9 cellular contexts compared by ENCODE assay signal in the genomic region with DNA sequence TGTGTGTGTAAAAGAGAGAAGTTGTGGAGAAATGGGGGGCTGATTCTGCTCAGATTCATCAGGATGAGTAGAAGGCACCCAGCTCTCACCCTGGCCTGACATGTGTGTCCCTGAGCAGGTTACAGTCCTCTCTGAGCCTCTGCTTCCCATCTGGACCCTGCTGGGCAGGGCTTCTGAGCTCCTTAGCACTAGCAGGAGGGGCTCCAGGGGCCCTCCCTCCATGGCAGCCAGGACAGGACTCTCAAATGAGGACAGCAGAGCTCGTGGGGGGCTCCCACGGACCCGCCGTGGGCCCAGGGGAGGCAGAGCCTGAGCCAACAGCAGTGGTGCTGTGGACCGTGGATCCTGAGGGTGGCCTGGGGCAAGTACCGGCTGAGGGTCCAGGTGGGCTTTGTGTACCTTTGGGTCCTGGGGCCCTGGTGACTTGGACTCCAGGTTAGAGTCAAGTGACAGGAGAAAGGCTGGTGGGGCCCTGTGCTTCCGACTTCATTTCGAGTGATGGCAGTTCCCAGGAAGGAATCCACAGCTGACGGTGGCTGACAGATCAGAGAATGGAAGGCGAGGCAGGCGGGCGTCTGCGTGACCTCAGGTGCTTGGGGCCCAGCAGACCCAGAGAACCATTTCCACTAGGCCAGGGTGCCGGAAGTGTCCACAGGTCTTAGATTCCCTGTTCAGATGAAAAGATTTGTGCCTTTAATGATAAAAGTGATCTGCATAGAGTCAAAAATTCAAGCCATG. TPM values are rescaled to one million over a fixed set of nuclear protein-coding genes. Genes with fewer than 3 reads are reported as not detected.
DNase-seq lines count a peak whose midpoint lies in the region; ATAC-seq and TF ChIP-seq lines count a peak whose summit lies in the region.
"Had no signal": no experiment of that assay in that cellular context is flagged by ENCODE, and none has a peak within 500 bp of the region (broad histone marks: within the 10 kb centered on the region; RNA-seq: fewer than 3 reads in every experiment).

No MANE protein-coding gene starts in this region.

- H2AFZ ChIP-seq in OCI-LY7 (ENCODE audit: low read length): no peak overlapping the region

- H3K4me1 ChIP-seq in BLaER1 (peaks cover 96% of the 10 kb centered on the region), OCI-LY7 (ENCODE audit: insufficient read depth, low read length, poor library complexity, severe bottlenecking) (peaks cover 85% of the 10 kb centered on the region)

- H3K4me2 ChIP-seq in BLaER1: peak overlapping the region; percentile 84
- H3K4me2 ChIP-seq in OCI-LY7 (ENCODE audit: low read length): peak overlapping the region; percentile 74

- no peaks in the 10 kb centered on the region for H3K36me3 ChIP-seq in BLaER1
- no peaks in the 10 kb centered on the region for H3K36me3 ChIP-seq in OCI-LY7 (ENCODE audit: insufficient read depth, low read length)

- no peaks in the 10 kb centered on the region for H3K27me3 Mint-ChIP-seq in natural killer cell treated with Interleukin-12 subunit alpha and Interleukin-12 subunit beta and Interleukin-15 and Interleukin-18, amount 100 ng/mL, for 72 hours

- no peaks in the 10 kb centered on the region for H3K9me2 ChIP-seq in OCI-LY7 (ENCODE audit: insufficient read depth, low read length)

- ATAC-seq in natural killer cell treated with Interleukin-12 subunit alpha and Interleukin-12 subunit beta and Interleukin-15 and Interleukin-18, amount 100 ng/mL, for 72 hours: no peak

- peaks cover 10% of the 10 kb centered on the region; the same call in 1 of the 2 replicates for H3K79me2 ChIP-seq in OCI-LY7 (ENCODE audit: insufficient read depth, low read depth, low read length)

- CTCF ChIA-PET in OCI-LY7 (lab: Charles Lee; ENCODE audit: unreplicated experiment): interaction anchor here (0.8 to 1.0 kb wide), 2 partner anchors 23 to 28 kb away, joined by 3 read pairs; no protein-coding TSS in a partner anchor

- no TSS peak for BruUV-seq in OCI-LY7 (replicated peaks; lab: Mats Ljungman, UMichigan)

- no peaks in the 10 kb centered on the region for H3K9me3 Mint-ChIP-seq in natural killer cell treated with Interleukin-12 subunit alpha and Interleukin-12 subunit beta and Interleukin-15 and Interleukin-18, amount 100 ng/mL, for 72 hours

- peaks cover 40 to 44% of the 10 kb centered on the region in 2 donors for H3K4me1 Mint-ChIP-seq in natural killer cell treated with Interleukin-12 subunit alpha and Interleukin-12 subunit beta and Interleukin-15 and Interleukin-18, amount 100 ng/mL, for 72 hours (ENCODE audit: low read depth in 2 of 2)

- H3K9me3 ChIP-seq in BLaER1 (no peaks in the 10 kb centered on the region), OCI-LY7 (ENCODE audit: low read length) (no peaks in the 10 kb centered on the region)
- H3K9me3 ChIP-seq: SJSA1 had no signal

- H4K20me1 ChIP-seq in BLaER1 (peaks cover 73% of the 10 kb centered on the region), OCI-LY7 (ENCODE audit: insufficient read depth, low read length) (no peaks in the 10 kb centered on the region)

- no peaks in the 10 kb centered on the region for H3K36me3 Mint-ChIP-seq in natural killer cell treated with Interleukin-12 subunit alpha and Interleukin-12 subunit beta and Interleukin-15 and Interleukin-18, amount 100 ng/mL, for 72 hours

- POLR2A ChIA-PET in OCI-LY7 (lab: Charles Lee): interaction anchor here (0.6 to 5.1 kb wide), 9 partner anchors 11 to 387 kb away, joined by 3 to 32 read pairs (median 4); partner anchors contain the start of gene MALAT1

- no peak for TF ChIP-seq CTCF in OCI-LY7 (conservative IDR thresholded peaks at IDR 0.05; ENCODE audit: low read length)

- DNase-seq in OCI-LY7 (ENCODE audit: low spot score) (no peak), cerebellar cortex (ENCODE audit: low spot score) (peak; percentile 25), NCI-H2029 treated with DMSO at 0.1 percent for 48 hours (lab: John Stamatoyannopoulos, UW) (no peak), NCI-H1436 (lab: John Stamatoyannopoulos, UW) (no peak), dedifferentiated amniotic fluid mesenchymal stem cell (ENCODE audit: extremely low spot score) (no peak), NCI-H1417 (lab: John Stamatoyannopoulos, UW) (no peak)
- DNase-seq in natural killer cell treated with Interleukin-12 subunit alpha and Interleukin-12 subunit beta and Interleukin-15 and Interleukin-18, amount 100 ng/mL, for 72 hours (ENCODE audit: low spot score): no peak

- H3K27ac ChIP-seq in BLaER1 (peak overlapping the region; percentile 72), OCI-LY7 (ENCODE audit: low read depth, low read length, poor library complexity, severe bottlenecking) (peak overlapping the region; percentile 93)
- H3K27ac ChIP-seq: SJSA1 had no signal

- no peaks in the 10 kb centered on the region for H3K27me3 ChIP-seq in BLaER1
- H3K27me3 ChIP-seq: SJSA1 had no signal

- H3K4me3 ChIP-seq in BLaER1 (no peak overlapping the region), OCI-LY7 (ENCODE audit: low read depth, low read length, poor library complexity, severe bottlenecking) (no peak overlapping the region)
- H3K4me3 ChIP-seq: SJSA1 had no signal

- no peak overlapping the region for H3K4me3 Mint-ChIP-seq in natural killer cell treated with Interleukin-12 subunit alpha and Interleukin-12 subunit beta and Interleukin-15 and Interleukin-18, amount 100 ng/mL, for 72 hours

- 0 out of 2 replicates have a peak overlapping the region, but pooled peaks have one; percentile 43 for H3K9ac ChIP-seq in BLaER1

- H3K27ac Mint-ChIP-seq in natural killer cell treated with Interleukin-12 subunit alpha and Interleukin-12 subunit beta and Interleukin-15 and Interleukin-18, amount 100 ng/mL, for 72 hours: peak overlapping the region; percentile 77 to 88

- intact Hi-C loops in OCI-LY7 (cut with micrococcal nuclease; ENCODE audit: unreplicated experiment): no loop called here

RNA-seq across cellular contexts. Expression of gene NEAT1, which starts 21.9 kb away (rescaled TPM):
- 30.1 and 52.2 TPM in 2 replicates for total RNA-seq in OCI-LY7 (2014; rRNA removed; shearing (Covaris generic))
- total RNA-seq in OCI-LY7 (2022): 390 and 440 TPM in 2 replicates
- total RNA-seq in natural killer cell treated with Interleukin-12 subunit alpha and Interleukin-12 subunit beta and Interleukin-15 and Interleukin-18, amount 100 ng/mL, for 72 hours: 100 to 1,000 TPM; 432 to 571 TPM

RNA-seq across cellular contexts. Expression of gene MALAT1, which starts 54.4 kb away (rescaled TPM):
- 3,446 and 3,598 TPM in 2 replicates for total RNA-seq in OCI-LY7 (2014; rRNA removed; shearing (Covaris generic))
- total RNA-seq in OCI-LY7 (2022): 5,974 and 7,097 TPM in 2 replicates
- total RNA-seq in natural killer cell treated with Interleukin-12 subunit alpha and Interleukin-12 subunit beta and Interleukin-15 and Interleukin-18, amount 100 ng/mL, for 72 hours: 1,000 to 10,000 TPM; 6,610 to 7,236 TPM

RNA-seq across cellular contexts. Expression of gene FRMD8, which starts 58.0 kb away (rescaled TPM):
- total RNA-seq in OCI-LY7 (2014; rRNA removed; shearing (Covaris generic)): 36.7 and 55.8 TPM in 2 replicates
- 31.5 and 37.6 TPM in 2 replicates for total RNA-seq in OCI-LY7 (2022)
- 10 to 100 TPM; 50.5 to 68.4 TPM for total RNA-seq in natural killer cell treated with Interleukin-12 subunit alpha and Interleukin-12 subunit beta and Interleukin-15 and Interleukin-18, amount 100 ng/mL, for 72 hours
